In the genomic region with DNA sequence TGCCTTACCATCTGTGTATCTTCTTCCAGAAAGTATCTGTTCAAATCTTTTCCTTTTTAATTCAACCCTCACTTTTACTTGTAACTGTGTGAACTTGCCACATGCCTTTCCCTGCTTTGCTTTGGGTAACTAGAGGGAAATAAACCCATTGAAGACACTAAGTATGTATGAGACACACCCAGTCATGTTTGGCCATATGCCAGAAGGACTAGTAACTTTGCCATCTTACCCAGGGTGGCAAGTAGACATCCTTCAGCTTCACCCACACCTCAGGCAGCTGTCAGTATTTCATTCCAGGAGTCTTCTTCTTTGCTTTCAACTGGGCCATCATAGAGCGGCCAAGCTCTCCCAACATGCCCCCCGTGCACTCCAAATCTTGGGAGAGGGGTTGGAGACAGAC, we compare ENCODE assay signal across 29 cellular contexts.
DNase-seq lines count a peak whose midpoint lies in the region; ATAC-seq and TF ChIP-seq lines count a peak whose summit lies in the region.
"Had no signal": no experiment of that assay in that cellular context is flagged by ENCODE, and none has a peak within 500 bp of the region (broad histone marks: within the 10 kb centered on the region; RNA-seq: fewer than 3 reads in every experiment).

No MANE protein-coding gene starts in this region.

- H3K27ac ChIP-seq in breast epithelium: no peak overlapping the region
- H3K27ac ChIP-seq: 22Rv1, C4-2B had no signal

- CTCF ChIA-PET in MCF 10A (lab: Yijun Ruan, JAX): interaction anchor here (0.6 to 4.1 kb wide), 4 partner anchors 8 to 540 kb away, joined by 3 to 27 read pairs (median 5); no protein-coding TSS in a partner anchor

- POLR2A ChIA-PET in MCF 10A (lab: Yijun Ruan, JAX): interaction anchor here (1.0 kb wide), 1 partner anchor 11 kb away, joined by 3 read pairs; no protein-coding TSS in a partner anchor

- no peak overlapping the region for H3K4me3 ChIP-seq in breast epithelium
- no peak overlapping the region for H3K4me3 ChIP-seq in epithelial cell of esophagus (ENCODE audit: low read length)

- H3K27ac Mint-ChIP-seq in MCF 10A (ENCODE audit: low read depth, unreplicated experiment): no peak overlapping the region
- H3K27ac Mint-ChIP-seq: B cell; CD8-positive, alpha-beta T cell had no signal

- H3K27me3 Mint-ChIP-seq in MCF 10A (ENCODE audit: insufficient read depth, unreplicated experiment): no peaks in the 10 kb centered on the region

- no peaks in the 10 kb centered on the region for H3K36me3 ChIP-seq in breast epithelium

- peaks cover 7% of the 10 kb centered on the region for H3K9me3 Mint-ChIP-seq in MCF 10A (ENCODE audit: unreplicated experiment)
- H3K9me3 Mint-ChIP-seq: CD8-positive, alpha-beta T cell had no signal

- peaks cover 6% of the 10 kb centered on the region for H3K4me1 Mint-ChIP-seq in MCF 10A (ENCODE audit: insufficient read depth, unreplicated experiment)

- TF ChIP-seq POLR2A in breast epithelium (IDR thresholded peaks at IDR 0.05): no peak

- no TSS peak for BruUV-seq in MCF 10A (replicated peaks; lab: Mats Ljungman, UMichigan)

- no peak overlapping the region for H3K4me3 Mint-ChIP-seq in MCF 10A (ENCODE audit: unreplicated experiment)
- H3K4me3 Mint-ChIP-seq: B cell; CD8-positive, alpha-beta T cell had no signal

- no peaks in the 10 kb centered on the region for H3K36me3 Mint-ChIP-seq in MCF 10A (ENCODE audit: insufficient read depth, unreplicated experiment)
- H3K36me3 Mint-ChIP-seq: CD8-positive, alpha-beta T cell had no signal

- ATAC-seq in left colon (peak; percentile 21), HG03571 (IDR thresholded peaks at IDR 0.05; ENCODE audit: unreplicated experiment) (no peak)
- ATAC-seq in stimulated activated naive CD8-positive, alpha-beta T cell treated with anti-CD3 and anti-CD28 coated beads, Interleukin-15, Interleukin-2, amounts not matched to agents 100 U/mL and 50 U/mL, for 24 hours: no peak
- ATAC-seq: CD8-positive, alpha-beta T cell; HepG2; Panc1 had no signal

- no peaks in the 10 kb centered on the region for H3K9me3 ChIP-seq in breast epithelium
- H3K9me3 ChIP-seq: Caco-2, SK-N-SH had no signal

- no peaks in the 10 kb centered on the region for H3K27me3 ChIP-seq in breast epithelium

- DNase-seq in MCF 10A (ENCODE audit: unreplicated experiment): peak; percentile 29
- no peak for DNase-seq in breast epithelium (ENCODE audit: low spot score in 2 of 2)
- peak; percentile 50 for DNase-seq in epithelial cell of esophagus (ENCODE audit: low read depth)
- no peak for DNase-seq in left colon
- DNase-seq in stimulated activated naive CD8-positive, alpha-beta T cell treated with anti-CD3 and anti-CD28 coated beads, Interleukin-15, Interleukin-2, amounts not matched to agents 100 U/mL and 50 U/mL, for 24 hours: no peak
- no peak for DNase-seq in germinal center (ENCODE audit: low spot score)
- no peak for DNase-seq in HuH-7.5 (ENCODE audit: low spot score)
- DNase-seq: CD8-positive, alpha-beta T cell; DMS79; EL; GF-D8; H7; KBM-7; NCI-H1092; NCI-H1417 treated with DMSO at 0.1 percent for 48 hours; NCI-H1694 treated with DMSO at 0.1 percent for 48 hours; NCI-H2081; NCI-H2227 treated with DMSO at 0.1 percent for 48 hours; NCI-H510A; NCI-H69; SIG-M5; SK-N-SH had no signal

- intact Hi-C loops in MCF 10A (cut with micrococcal nuclease): no loop called here
- intact Hi-C loops in breast epithelium (cut with DNase I; ENCODE audit: low total_unique reads): no loop called here
- intact Hi-C loops in left colon (cut with DNase I, micrococcal nuclease): loop anchor here in 1 of 2 donors (10.0 kb wide), 2 partner anchors 64 to 1344 kb away; no protein-coding TSS in a partner anchor

- H3K4me1 ChIP-seq in breast epithelium: no peaks in the 10 kb centered on the region
- H3K4me1 ChIP-seq: Caco-2 had no signal

- TF ChIP-seq CTCF in MCF 10A (IDR thresholded peaks at IDR 0.05; ENCODE audit: unreplicated experiment) (no peak), breast epithelium (IDR thresholded peaks at IDR 0.05) (no peak), epithelial cell of esophagus (IDR thresholded peaks at IDR 0.05; ENCODE audit: insufficient read depth, low read depth, low read length, missing control alignments) (no peak)

Comparison
In these comparisons a context has a peak if more than half of its experiments do, and no peak if none do; other contexts are left out.
1. DNase-seq: peak in MCF 10A (single experiment) and epithelial cell of esophagus (single experiment); none in breast epithelium (0 of 2), left colon (0 of 2), stimulated activated naive CD8-positive, alpha-beta T cell treated with anti-CD3 and anti-CD28 coated beads, Interleukin-15, Interleukin-2, amounts not matched to agents 100 U/mL and 50 U/mL, for 24 hours (single experiment), germinal center (single experiment) and HuH-7.5 (single experiment).